8 cellular contexts compared by ENCODE assay signal in the genomic region with DNA sequence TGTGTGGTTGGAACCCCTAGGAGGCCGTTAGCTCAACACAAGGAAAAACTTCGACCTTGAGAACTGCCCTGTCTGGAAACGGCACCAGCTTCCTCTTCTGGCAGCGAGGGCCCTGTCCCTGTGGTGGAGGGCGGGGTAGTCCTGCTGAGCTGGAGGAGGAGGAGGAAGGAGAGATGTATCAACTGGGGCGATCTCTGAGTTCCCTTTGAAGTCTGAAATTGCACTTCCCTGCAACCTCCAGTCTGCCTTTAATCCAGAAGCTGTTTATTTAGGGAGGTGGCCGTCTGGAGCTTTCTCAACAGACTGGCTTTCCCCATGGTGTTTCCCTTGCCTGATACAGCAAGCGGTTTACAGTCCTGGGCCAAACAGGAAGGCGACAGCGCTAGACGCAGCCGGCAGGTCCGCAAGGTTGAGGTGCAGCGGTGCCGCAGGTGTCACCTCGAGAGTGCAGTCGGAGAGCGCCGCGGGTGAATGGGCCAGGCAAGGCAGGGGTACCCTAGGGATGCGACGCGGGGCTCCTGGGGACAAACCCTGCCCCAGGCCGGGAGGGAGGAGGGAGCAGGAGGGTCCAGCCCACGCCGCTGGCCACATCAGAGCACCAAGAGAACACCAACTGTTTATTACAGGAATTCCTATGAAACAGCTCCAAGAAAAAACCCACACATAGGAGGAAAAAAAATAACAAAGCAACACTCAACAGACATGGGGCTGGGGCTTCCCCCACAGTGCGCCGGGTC. TPM values are rescaled to one million over a fixed set of nuclear protein-coding genes. Genes with fewer than 3 reads are reported as not detected.
DNase-seq lines count a peak whose midpoint lies in the region; ATAC-seq and TF ChIP-seq lines count a peak whose summit lies in the region.

No MANE protein-coding gene starts in this region.

- H3K4me2 ChIP-seq in PC-9, result peak overlapping the region; percentile 98
- H3K4me2 ChIP-seq in hepatocyte, result peak overlapping the region; percentile 97

- H3K9me2 ChIP-seq in PC-9 (ENCODE audit: insufficient read depth), result no peaks in the 10 kb centered on the region
- H3K9me2 ChIP-seq in hepatocyte (replicated peaks; ENCODE audit: insufficient read depth), result no peaks in the 10 kb centered on the region

- ATAC-seq in sciatic nerve, result peak; percentile 56

- H2AFZ ChIP-seq in PC-9, result peak overlapping the region; percentile 71
- no peak overlapping the region for H2AFZ ChIP-seq in hepatocyte

- intact Hi-C loops in PC-9 (cut with micrococcal nuclease; ENCODE audit: unreplicated experiment), result loop anchor here (1.0 to 5.0 kb wide), 3 partner anchors 29 to 86 kb away; no protein-coding TSS in a partner anchor
- intact Hi-C loops in ascending aorta (cut with DNase I), result no loop called here
- intact Hi-C loops in sciatic nerve (cut with DNase I), result loop anchor here (10.0 kb wide), 1 partner anchor 224 kb away; a partner anchor contains a TSS

- WGBS in hepatocyte (ENCODE audit: low lambda C conversion rate, missing lambda C conversion rate), result 3% methylated on average over 28 of the region's 28 CpGs

- POLR2A ChIA-PET in PC-9 (lab: Charles Lee; ENCODE audit: unreplicated experiment), result interaction anchor here (0.5 to 0.7 kb wide), 7 partner anchors 15 to 803 kb away, joined by 3 to 24 read pairs (median 3); no protein-coding TSS in a partner anchor

- TF ChIP-seq CTCF in PC-9 (conservative IDR thresholded peaks at IDR 0.05) (no peak), ascending aorta (IDR thresholded peaks at IDR 0.05) (no peak), hepatocyte (IDR thresholded peaks at IDR 0.05; ENCODE audit: poor library complexity) (no peak)

- no peaks in the 10 kb centered on the region for H3K36me3 ChIP-seq in PC-9 (ENCODE audit: low read depth)
- H3K36me3 ChIP-seq in ascending aorta, result peaks cover 3% of the 10 kb centered on the region in 2 donors
- H3K36me3 ChIP-seq in hepatocyte (replicated peaks; ENCODE audit: insufficient read depth, low read depth), result no peaks in the 10 kb centered on the region

- H3K27me3 ChIP-seq in PC-9 (ENCODE audit: insufficient read depth, low read depth) (no peaks in the 10 kb centered on the region), ascending aorta (no peaks in the 10 kb centered on the region), hepatocyte (no peaks in the 10 kb centered on the region)

- H3F3A ChIP-seq in PC-9 (ENCODE audit: insufficient read depth, low read depth), result peaks cover 31% of the 10 kb centered on the region

- H3K4me3 ChIP-seq in PC-9, result peak overlapping the region; percentile 52
- peak overlapping the region; percentile 49 to 72 for H3K4me3 ChIP-seq in ascending aorta
- H3K4me3 ChIP-seq in hepatocyte, result peak overlapping the region; percentile 38

- peaks cover 18% of the 10 kb centered on the region for H3K4me1 ChIP-seq in PC-9 (replicated peaks; ENCODE audit: insufficient read depth)
- H3K4me1 ChIP-seq in ascending aorta, result peaks cover 13 to 18% of the 10 kb centered on the region in 2 donors
- peaks cover 21% of the 10 kb centered on the region for H3K4me1 ChIP-seq in hepatocyte (ENCODE audit: insufficient read depth)

- H3K9me3 ChIP-seq in PC-9 (ENCODE audit: insufficient read depth, low read depth) (no peaks in the 10 kb centered on the region), ascending aorta (no peaks in the 10 kb centered on the region), hepatocyte (ENCODE audit: low read depth) (no peaks in the 10 kb centered on the region)

- no TSS peak for BruUV-seq in PC-9 (replicated peaks; lab: Mats Ljungman, UMichigan)

- H3K79me2 ChIP-seq in PC-9 (ENCODE audit: low read depth) (no peaks in the 10 kb centered on the region), hepatocyte (no peaks in the 10 kb centered on the region)

- H3K27ac ChIP-seq in PC-9 (no peak overlapping the region), ascending aorta (peak overlapping the region; percentile 76 to 86), hepatocyte (peak overlapping the region; percentile 26)

- peak; percentile 29 for DNase-seq in stimulated activated CD4-positive, alpha-beta T cell treated with anti-CD3 and anti-CD28 coated beads, Interleukin-4, amount 100 ng/mL, for 24 hours
- no peak for DNase-seq in stimulated activated CD4-positive, alpha-beta T cell treated with anti-CD3 and anti-CD28 coated beads, Interleukin-2, amount 100 ng/mL, for 48 hours
- DNase-seq in PC-9 (peak; percentile 63 to 89), ascending aorta (ENCODE audit: low spot score in 2 of 2) (peak in 1 of 2 donors; percentile 83), hepatocyte (ENCODE audit: low spot score) (peak; percentile 69), sciatic nerve (ENCODE audit: low spot score) (no peak), inferior parietal cortex (ENCODE audit: extremely low spot score) (no peak), NCI-H146 treated with DMSO at 0.1 percent for 48 hours (lab: John Stamatoyannopoulos, UW; ENCODE audit: unreplicated experiment) (no peak)

- CTCF ChIA-PET in PC-9 (lab: Charles Lee), result interaction anchor here (0.5 to 1.3 kb wide), 8 partner anchors 11 to 145 kb away, joined by 3 to 8 read pairs (median 4); no protein-coding TSS in a partner anchor

- H4K20me1 ChIP-seq in PC-9 (ENCODE audit: insufficient read depth), result no peaks in the 10 kb centered on the region
- H4K20me1 ChIP-seq in hepatocyte (ENCODE audit: insufficient read depth, poor library complexity, severe bottlenecking), result no peaks in the 10 kb centered on the region

RNA-seq across cellular contexts. Expression of a gene that starts 11.3 kb away (rescaled TPM):
- 49.7 and 50.3 TPM in 2 replicates for total RNA-seq in PC-9 (2021)
- total RNA-seq in ascending aorta, result 2.0 TPM
- total RNA-seq in hepatocyte, result 21.9 and 35.1 TPM in 2 replicates
- polyA plus RNA-seq in hepatocyte, result 44.2 and 50.4 TPM in 2 replicates
- 27.1 TPM for total RNA-seq in sciatic nerve

Comparison
In these comparisons a context has a peak if more than half of its experiments do, and no peak if none do; other contexts are left out.
1. DNase-seq: peak in stimulated activated CD4-positive, alpha-beta T cell treated with anti-CD3 and anti-CD28 coated beads, Interleukin-4, amount 100 ng/mL, for 24 hours (single experiment), PC-9 (2 of 2) and hepatocyte (single experiment); none in stimulated activated CD4-positive, alpha-beta T cell treated with anti-CD3 and anti-CD28 coated beads, Interleukin-2, amount 100 ng/mL, for 48 hours (0 of 2), sciatic nerve (single experiment), inferior parietal cortex (single experiment) and NCI-H146 treated with DMSO at 0.1 percent for 48 hours (single experiment).
2. Peak in every context shown above with its lines, with median percentiles within 50 percentile points of each other: H3K4me3 ChIP-seq.